In the genomic region with DNA sequence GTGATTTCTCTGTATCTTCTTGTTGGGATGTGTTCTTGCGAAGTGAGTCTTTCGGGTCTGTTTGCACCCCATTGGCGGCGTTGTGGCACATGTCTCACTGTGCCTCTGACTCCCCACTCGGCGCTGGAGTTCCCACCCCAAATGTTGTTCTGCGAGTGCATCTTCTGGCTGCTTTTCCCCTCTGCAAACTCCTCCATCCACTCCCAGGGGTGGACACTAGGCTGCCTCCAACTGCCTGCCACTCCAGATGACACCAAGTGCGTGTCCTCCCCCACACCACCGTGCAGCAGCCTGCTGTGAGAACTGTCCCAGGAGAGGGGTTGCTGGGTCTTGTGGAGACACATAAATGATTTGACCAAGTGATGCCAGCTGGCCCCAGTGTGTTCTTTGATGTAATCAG, we compare ENCODE assay signal across 26 cellular contexts. TPM values are rescaled to one million over a fixed set of nuclear protein-coding genes. Genes with fewer than 3 reads are reported as not detected.
DNase-seq lines count a peak whose midpoint lies in the region; ATAC-seq and TF ChIP-seq lines count a peak whose summit lies in the region.
"Had no signal": no experiment of that assay in that cellular context is flagged by ENCODE, and none has a peak within 500 bp of the region (broad histone marks: within the 10 kb centered on the region; RNA-seq: fewer than 3 reads in every experiment).

No MANE protein-coding gene starts in this region.

- no peak overlapping the region for H3K4me3 Mint-ChIP-seq in activated naive CD4-positive, alpha-beta T cell treated with anti-CD3 and anti-CD28 coated beads, Interleukin-2, amount 50 U/mL, for 24 hours
- no peak overlapping the region for H3K4me3 Mint-ChIP-seq in activated T-helper 17 cell treated with anti-CD3 and anti-CD28 coated beads, Interleukin-2, amount 50 U/mL, for 72 hours
- no peak overlapping the region for H3K4me3 Mint-ChIP-seq in memory B cell
- H3K4me3 Mint-ChIP-seq in stimulated activated naive B cell treated with anti-CD40 and anti-IgM and Interleukin-4, amounts not matched to agents 10 μg/mL and 1 μg/mL and 100 μg/mL, for 72 hours = no peak overlapping the region
- H3K4me3 Mint-ChIP-seq in WTC11 = no peak overlapping the region
- H3K4me3 Mint-ChIP-seq: activated CD8-positive, alpha-beta T cell treated with anti-CD3 and anti-CD28 coated beads, Interleukin-2, amount 10 ng/mL, durations not matched to agents 7 days and 5 days; activated T-cell treated with anti-CD3 and anti-CD28 coated beads, Interleukin-2, amount 50 U/mL, for 24 hours; type B pancreatic cell had no signal

- DNase-seq in activated naive CD4-positive, alpha-beta T cell treated with anti-CD3 and anti-CD28 coated beads, Interleukin-2, amount 50 U/mL, for 16 hours = no peak
- no peak for DNase-seq in memory B cell (ENCODE audit: low spot score in 2 of 2)
- no peak for DNase-seq in stimulated activated naive B cell treated with anti-CD40 and anti-IgM and Interleukin-4, amounts not matched to agents 10 μg/mL and 1 μg/mL and 100 μg/mL, for 72 hours
- no peak for DNase-seq in WTC11 (ENCODE audit: low spot score)
- DNase-seq: activated CD8-positive, alpha-beta T cell treated with anti-CD3 and anti-CD28 coated beads, Interleukin-2, amount 10 ng/mL, durations not matched to agents 7 days and 5 days; activated T-cell treated with anti-CD3 and anti-CD28 coated beads, Interleukin-2, amount 50 U/mL, for 24 hours; body of pancreas; Calu3; HCEC 1CT; Karpas-422; kidney; NCI-H1048; NCI-H2029 treated with DMSO at 0.1 percent for 48 hours; NCI-H446; psoas muscle; small intestine; stimulated activated CD4-positive, alpha-beta T cell treated with anti-CD3 and anti-CD28 coated beads, Interleukin-2, amount 100 ng/mL, for 48 hours; stomach had no signal

- no peaks in the 10 kb centered on the region for H3K36me3 Mint-ChIP-seq in activated naive CD4-positive, alpha-beta T cell treated with anti-CD3 and anti-CD28 coated beads, Interleukin-2, amount 50 U/mL, for 24 hours
- no peaks in the 10 kb centered on the region for H3K36me3 Mint-ChIP-seq in activated T-helper 17 cell treated with anti-CD3 and anti-CD28 coated beads, Interleukin-2, amount 50 U/mL, for 72 hours (ENCODE audit: low read depth)
- H3K36me3 Mint-ChIP-seq in memory B cell = no peaks in the 10 kb centered on the region
- H3K36me3 Mint-ChIP-seq in stimulated activated naive B cell treated with anti-CD40 and anti-IgM and Interleukin-4, amounts not matched to agents 10 μg/mL and 1 μg/mL and 100 μg/mL, for 72 hours = no peaks in the 10 kb centered on the region
- no peaks in the 10 kb centered on the region for H3K36me3 Mint-ChIP-seq in WTC11
- H3K36me3 Mint-ChIP-seq: type B pancreatic cell had no signal

- CTCF ChIA-PET in WTC11 (lab: Charles Lee) = interaction anchor here (1.1 kb wide), 1 partner anchor 49 kb away, joined by 3 read pairs; no protein-coding TSS in a partner anchor

- no peak for TF ChIP-seq CTCF in WTC11 (IDR thresholded peaks at IDR 0.05)

- POLR2A ChIA-PET in WTC11 (lab: Charles Lee) = no interaction called here

- no peaks in the 10 kb centered on the region for H3K9me3 Mint-ChIP-seq in activated naive CD4-positive, alpha-beta T cell treated with anti-CD3 and anti-CD28 coated beads, Interleukin-2, amount 50 U/mL, for 24 hours
- no peaks in the 10 kb centered on the region for H3K9me3 Mint-ChIP-seq in activated T-helper 17 cell treated with anti-CD3 and anti-CD28 coated beads, Interleukin-2, amount 50 U/mL, for 72 hours
- H3K9me3 Mint-ChIP-seq in memory B cell (peaks cover 2% of the 10 kb centered on the region), WTC11 (no peaks in the 10 kb centered on the region)
- H3K9me3 Mint-ChIP-seq in stimulated activated naive B cell treated with anti-CD40 and anti-IgM and Interleukin-4, amounts not matched to agents 10 μg/mL and 1 μg/mL and 100 μg/mL, for 72 hours = no peaks in the 10 kb centered on the region
- H3K9me3 Mint-ChIP-seq: activated T-cell treated with anti-CD3 and anti-CD28 coated beads, Interleukin-2, amount 50 U/mL, for 24 hours; type B pancreatic cell had no signal

- no peaks in the 10 kb centered on the region for H3K27me3 Mint-ChIP-seq in activated naive CD4-positive, alpha-beta T cell treated with anti-CD3 and anti-CD28 coated beads, Interleukin-2, amount 50 U/mL, for 24 hours
- no peaks in the 10 kb centered on the region for H3K27me3 Mint-ChIP-seq in activated T-helper 17 cell treated with anti-CD3 and anti-CD28 coated beads, Interleukin-2, amount 50 U/mL, for 72 hours
- H3K27me3 Mint-ChIP-seq in memory B cell (no peaks in the 10 kb centered on the region), WTC11 (ENCODE audit: low read depth) (peaks cover 5% of the 10 kb centered on the region)
- H3K27me3 Mint-ChIP-seq in stimulated activated naive B cell treated with anti-CD40 and anti-IgM and Interleukin-4, amounts not matched to agents 10 μg/mL and 1 μg/mL and 100 μg/mL, for 72 hours = no peaks in the 10 kb centered on the region
- H3K27me3 Mint-ChIP-seq: activated T-cell treated with anti-CD3 and anti-CD28 coated beads, Interleukin-2, amount 50 U/mL, for 24 hours had no signal

- ATAC-seq in activated T-helper 17 cell treated with anti-CD3 and anti-CD28 coated beads, Interleukin-2, amount 50 U/mL, for 72 hours (replicated peaks) = no peak
- no peak for ATAC-seq in memory B cell (ENCODE audit: low read depth)
- ATAC-seq in stimulated activated naive B cell treated with anti-CD40 and anti-IgM and Interleukin-4, amounts not matched to agents 10 μg/mL and 1 μg/mL and 100 μg/mL, for 72 hours (replicated peaks) = no peak
- ATAC-seq in WTC11 = no peak
- no peak for ATAC-seq in GM21723 (IDR thresholded peaks at IDR 0.05; ENCODE audit: unreplicated experiment)
- ATAC-seq in HG02840 (IDR thresholded peaks at IDR 0.05; ENCODE audit: low FRiP score, unreplicated experiment) = no peak
- ATAC-seq: activated CD8-positive, alpha-beta T cell treated with anti-CD3 and anti-CD28 coated beads, Interleukin-2, amount 10 ng/mL, durations not matched to agents 7 days and 5 days; body of pancreas; psoas muscle had no signal

- H3K27ac Mint-ChIP-seq in activated naive CD4-positive, alpha-beta T cell treated with anti-CD3 and anti-CD28 coated beads, Interleukin-2, amount 50 U/mL, for 24 hours = peak overlapping the region; percentile 67
- peak overlapping the region; percentile 81 for H3K27ac Mint-ChIP-seq in activated T-helper 17 cell treated with anti-CD3 and anti-CD28 coated beads, Interleukin-2, amount 50 U/mL, for 72 hours
- H3K27ac Mint-ChIP-seq in memory B cell (peak overlapping the region; percentile 99), WTC11 (no peak overlapping the region)
- peak overlapping the region; percentile 72 for H3K27ac Mint-ChIP-seq in stimulated activated naive B cell treated with anti-CD40 and anti-IgM and Interleukin-4, amounts not matched to agents 10 μg/mL and 1 μg/mL and 100 μg/mL, for 72 hours
- H3K27ac Mint-ChIP-seq: activated CD8-positive, alpha-beta T cell treated with anti-CD3 and anti-CD28 coated beads, Interleukin-2, amount 10 ng/mL, durations not matched to agents 7 days and 5 days; type B pancreatic cell had no signal

- H3K4me1 Mint-ChIP-seq in activated naive CD4-positive, alpha-beta T cell treated with anti-CD3 and anti-CD28 coated beads, Interleukin-2, amount 50 U/mL, for 24 hours = peaks cover 53% of the 10 kb centered on the region
- H3K4me1 Mint-ChIP-seq in activated T-helper 17 cell treated with anti-CD3 and anti-CD28 coated beads, Interleukin-2, amount 50 U/mL, for 72 hours = peaks cover 15% of the 10 kb centered on the region
- peaks cover 31% of the 10 kb centered on the region for H3K4me1 Mint-ChIP-seq in memory B cell
- peaks cover 23 to 33% of the 10 kb centered on the region in 2 donors for H3K4me1 Mint-ChIP-seq in stimulated activated naive B cell treated with anti-CD40 and anti-IgM and Interleukin-4, amounts not matched to agents 10 μg/mL and 1 μg/mL and 100 μg/mL, for 72 hours
- H3K4me1 Mint-ChIP-seq in WTC11 = peaks cover 7% of the 10 kb centered on the region

TF ChIP-seq in WTC11, 78 proteins besides CTCF, POLR2A, EP300 and RAD21:
- TF ChIP-seq GABPB1 (CRISPR knock-in tag; IDR thresholded peaks at IDR 0.05) = no peak
- TF ChIP-seq, protein P1, sequence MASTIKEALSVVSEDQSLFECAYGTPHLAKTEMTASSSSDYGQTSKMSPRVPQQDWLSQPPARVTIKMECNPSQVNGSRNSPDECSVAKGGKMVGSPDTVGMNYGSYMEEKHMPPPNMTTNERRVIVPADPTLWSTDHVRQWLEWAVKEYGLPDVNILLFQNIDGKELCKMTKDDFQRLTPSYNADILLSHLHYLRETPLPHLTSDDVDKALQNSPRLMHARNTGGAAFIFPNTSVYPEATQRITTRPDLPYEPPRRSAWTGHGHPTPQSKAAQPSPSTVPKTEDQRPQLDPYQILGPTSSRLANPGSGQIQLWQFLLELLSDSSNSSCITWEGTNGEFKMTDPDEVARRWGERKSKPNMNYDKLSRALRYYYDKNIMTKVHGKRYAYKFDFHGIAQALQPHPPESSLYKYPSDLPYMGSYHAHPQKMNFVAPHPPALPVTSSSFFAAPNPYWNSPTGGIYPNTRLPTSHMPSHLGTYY (CRISPR knock-in tag; IDR thresholded peaks at IDR 0.05) = no peak
- TF ChIP-seq FOXJ3 (CRISPR knock-in tag; IDR thresholded peaks at IDR 0.05; ENCODE audit: borderline replicate concordance) = no peak
- TF ChIP-seq GTF2I (CRISPR knock-in tag; conservative IDR thresholded peaks at IDR 0.05) = no peak
- TF ChIP-seq FOXK1 (CRISPR knock-in tag; IDR thresholded peaks at IDR 0.05) = no peak
- TF ChIP-seq NFYB (CRISPR knock-in tag; conservative IDR thresholded peaks at IDR 0.05; ENCODE audit: low read depth) = no peak
- no peak for TF ChIP-seq NFE2L1 (CRISPR knock-in tag; IDR thresholded peaks at IDR 0.05)
- no peak for TF ChIP-seq PRRX2 (CRISPR knock-in tag; IDR thresholded peaks at IDR 0.05)
- TF ChIP-seq MLX (CRISPR knock-in tag; IDR thresholded peaks at IDR 0.05) = no peak
- TF ChIP-seq ETV6 (CRISPR knock-in tag; IDR thresholded peaks at IDR 0.05) = no peak
- TF ChIP-seq ELF4 (CRISPR knock-in tag; IDR thresholded peaks at IDR 0.05; ENCODE audit: low read depth) = no peak
- no peak for TF ChIP-seq EMX1 (CRISPR knock-in tag; IDR thresholded peaks at IDR 0.05)
- no peak for TF ChIP-seq ZNF423 (CRISPR knock-in tag; IDR thresholded peaks at IDR 0.05)

RNA-seq across cellular contexts. Expression of gene EFCC1, which starts 17.6 kb away (rescaled TPM):
- not detected for total RNA-seq in activated T-helper 17 cell treated with anti-CD3 and anti-CD28 coated beads, Interleukin-2, amount 50 U/mL, for 72 hours
- total RNA-seq in WTC11 (2021) = 0.16 to 0.31 TPM (median 0.16 TPM) in 3 replicates
- total RNA-seq: Calu3 had no signal

RNA-seq across cellular contexts. Expression of gene CFAP92, which starts 24.9 kb away (rescaled TPM):
- total RNA-seq in activated T-helper 17 cell treated with anti-CD3 and anti-CD28 coated beads, Interleukin-2, amount 50 U/mL, for 72 hours = under 1 TPM in 1 of 2 donors, not detected in 1; 0.50 TPM
- 2.3 to 2.9 TPM (median 2.6 TPM) in 3 replicates for total RNA-seq in WTC11 (2021)
- total RNA-seq: body of pancreas had no signal

RNA-seq across cellular contexts. Expression of gene GP9, which starts 41.8 kb away (rescaled TPM):
- total RNA-seq in activated T-helper 17 cell treated with anti-CD3 and anti-CD28 coated beads, Interleukin-2, amount 50 U/mL, for 72 hours = not detected
- not detected in 3 replicates for total RNA-seq in WTC11 (2021)
- total RNA-seq: A172; activated CD8-positive, alpha-beta T cell treated with anti-CD3 and anti-CD28 coated beads, Interleukin-2, amount 10 ng/mL, durations not matched to agents 7 days and 5 days; body of pancreas; Calu3; kidney; mesenteric fat pad; psoas muscle; SK-MEL-5; stomach had no signal
